In the genomic region with DNA sequence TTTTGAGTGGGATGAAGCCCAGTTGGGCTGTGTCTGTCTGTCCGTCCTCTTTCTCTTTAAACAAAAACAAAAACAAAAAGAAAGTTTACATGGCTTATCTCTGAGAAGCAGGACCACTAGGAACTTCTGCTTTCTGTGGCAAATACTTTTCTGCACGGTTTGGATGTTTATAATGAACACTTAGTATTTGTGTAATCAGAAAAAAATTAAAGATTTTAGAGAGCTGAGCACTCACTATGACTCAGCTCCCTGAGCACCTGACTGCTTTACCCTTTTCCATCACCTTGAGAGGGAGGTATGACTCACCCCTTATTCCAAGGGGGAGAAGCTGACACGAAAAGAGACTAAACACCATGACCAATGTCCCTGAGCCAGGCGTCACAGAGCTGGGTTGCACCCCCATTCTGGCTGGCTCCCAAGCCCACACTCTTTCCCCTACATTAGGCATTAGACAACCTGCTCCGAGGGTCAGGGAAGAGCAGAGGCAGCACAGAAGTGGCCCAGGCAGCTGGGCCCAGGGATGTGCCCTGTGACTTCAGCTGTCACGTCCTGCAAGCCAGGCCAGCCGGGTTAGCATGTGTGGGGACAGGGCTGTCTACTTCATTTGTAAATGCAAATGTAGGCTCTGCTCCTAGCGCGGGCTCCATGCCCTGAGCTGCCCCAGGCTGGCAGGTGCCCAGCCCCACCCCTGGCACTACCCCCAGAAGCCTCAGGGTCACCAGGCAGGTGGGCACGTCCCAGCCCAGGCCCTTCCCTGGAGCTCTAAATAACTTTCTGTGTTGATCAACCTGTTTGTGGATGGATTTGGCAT, we compare ENCODE assay signal across 8 cellular contexts. TPM values are rescaled to one million over a fixed set of nuclear protein-coding genes. Genes with fewer than 3 reads are reported as not detected.
DNase-seq lines count a peak whose midpoint lies in the region; ATAC-seq and TF ChIP-seq lines count a peak whose summit lies in the region.

No MANE protein-coding gene starts in this region.

- H3K9ac ChIP-seq in mucosa of rectum (ENCODE audit: low read depth in 1 of 2, low read length in 2 of 2) = no peak overlapping the region

- H3K4me3 ChIP-seq in mucosa of rectum (ENCODE audit: low read length in 2 of 2) = no peak overlapping the region
- no peak overlapping the region for H3K4me3 ChIP-seq in ascending aorta

- ATAC-seq in HG02884 (IDR thresholded peaks at IDR 0.05; ENCODE audit: unreplicated experiment) (no peak), HG02623 (IDR thresholded peaks at IDR 0.05; ENCODE audit: unreplicated experiment) (no peak)

- H3K9me3 ChIP-seq in mucosa of rectum (ENCODE audit: control insufficient read depth in 2 of 2, low read length in 2 of 2) (no peaks in the 10 kb centered on the region), ascending aorta (no peaks in the 10 kb centered on the region)

- H3K27me3 Mint-ChIP-seq in brain = peaks cover 3% of the 10 kb centered on the region

- peaks cover 43% of the 10 kb centered on the region for H3K4me1 Mint-ChIP-seq in brain

- H3K36me3 ChIP-seq in mucosa of rectum (ENCODE audit: control insufficient read depth in 2 of 2, insufficient read depth in 2 of 2, low read length in 2 of 2) = no peaks in the 10 kb centered on the region
- H3K36me3 ChIP-seq in ascending aorta = no peaks in the 10 kb centered on the region

- H3K27ac Mint-ChIP-seq in brain = peak overlapping the region; percentile 58 to 95 (median 87)

- H3K36me3 Mint-ChIP-seq in brain = no peaks in the 10 kb centered on the region

- peak; percentile 97 for DNase-seq in DMS79 treated with DMSO at 0.1 percent for 48 hours (lab: John Stamatoyannopoulos, UW)
- peak; percentile 19 for DNase-seq in NCI-H128 (lab: John Stamatoyannopoulos, UW; ENCODE audit: unreplicated experiment)
- no peak for DNase-seq in ascending aorta (ENCODE audit: low spot score in 2 of 2)
- no peak for DNase-seq in NCI-H524 treated with DMSO at 0.1 percent for 48 hours (lab: John Stamatoyannopoulos, UW)

- H3K27me3 ChIP-seq in mucosa of rectum (ENCODE audit: control insufficient read depth in 2 of 2, insufficient read depth in 2 of 2, low read length in 2 of 2) (peaks cover 2 to 3% of the 10 kb centered on the region in 2 donors), ascending aorta (no peaks in the 10 kb centered on the region)

- H3K4me3 Mint-ChIP-seq in brain = peak overlapping the region in 3 of 5 experiments; percentile 12 to 30 (median 20)

- TF ChIP-seq CTCF in brain (conservative IDR thresholded peaks at IDR 0.05) (no peak), ascending aorta (IDR thresholded peaks at IDR 0.05) (no peak)

- intact Hi-C loops in ascending aorta (cut with DNase I) = no loop called here

- peaks cover 2 to 15% of the 10 kb centered on the region in 2 donors for H3K4me1 ChIP-seq in mucosa of rectum (ENCODE audit: control insufficient read depth in 2 of 2, insufficient read depth in 2 of 2, low read length in 2 of 2)
- no peaks in the 10 kb centered on the region for H3K4me1 ChIP-seq in ascending aorta

- H3K9me3 Mint-ChIP-seq in brain = peaks cover 0 to 2% (median 0%) of the 10 kb centered on the region in 5 experiments

- H3K27ac ChIP-seq in mucosa of rectum (ENCODE audit: low read depth in 2 of 2, low read length in 2 of 2) = peak overlapping the region; percentile 21 to 65
- H3K27ac ChIP-seq in ascending aorta = no peak overlapping the region

RNA-seq across cellular contexts. Expression of a gene that starts 30.4 kb away (rescaled TPM):
- 60.7 TPM for polyA plus RNA-seq in brain (ENCODE audit: insufficient read depth, low read depth, low replicate concordance)
- 0.64 TPM for total RNA-seq in ascending aorta

Comparison
In these comparisons a context has a peak if more than half of its experiments do, and no peak if none do; other contexts are left out.
1. DNase-seq: peak in DMS79 treated with DMSO at 0.1 percent for 48 hours (single experiment) and NCI-H128 (single experiment); none in ascending aorta (0 of 2) and NCI-H524 treated with DMSO at 0.1 percent for 48 hours (single experiment).
2. H3K27ac ChIP-seq: peak in mucosa of rectum (2 of 2); none in ascending aorta (0 of 2).